16 cellular contexts compared by ENCODE assay signal in the genomic region with DNA sequence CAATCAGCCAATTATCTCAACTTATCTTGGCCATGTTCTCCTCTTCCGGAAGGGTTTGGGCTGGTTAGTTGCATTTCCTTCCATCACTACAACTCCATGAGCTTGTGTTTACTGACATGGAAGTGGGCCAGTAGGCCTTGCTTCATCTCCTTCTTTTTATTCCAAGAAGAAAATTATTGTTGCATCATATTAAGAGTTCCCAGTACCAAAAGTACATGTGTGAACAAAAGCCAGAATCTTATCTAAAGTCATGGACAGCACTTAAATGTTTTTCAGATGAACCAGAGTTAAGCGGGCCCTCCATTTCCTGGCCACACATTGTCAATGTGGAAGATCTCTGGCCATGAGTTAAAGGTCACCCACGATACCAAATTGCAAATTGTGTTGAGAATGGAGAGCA.
A peak's percentile ranks its signal among the peaks of the same experiment; 100 is the strongest.
DNase-seq lines count a peak whose midpoint lies in the region; ATAC-seq, FAIRE-seq and TF ChIP-seq lines count a peak whose summit lies in the region.
"Had no signal": no experiment of that assay in that cellular context is flagged by ENCODE, and none has a peak within 500 bp of the region (broad histone marks: within the 10 kb centered on the region; RNA-seq: fewer than 3 reads in every experiment).

No MANE protein-coding gene starts in this region.

- no peak for ATAC-seq in HG03520 (IDR thresholded peaks at IDR 0.05; ENCODE audit: unreplicated experiment)
- ATAC-seq: activated T-helper 17 cell treated with anti-CD3 and anti-CD28 coated beads, Interleukin-2, amount 50 U/mL, for 72 hours had no signal

- H4K20me1 ChIP-seq in fibroblast of lung (ENCODE audit: control insufficient read depth, extremely low read depth, insufficient read depth, low read length), result no peaks in the 10 kb centered on the region

- H3K27ac ChIP-seq in fibroblast of lung (ENCODE audit: insufficient read depth, low read length), result no peak overlapping the region
- H3K27ac ChIP-seq: ovary had no signal

- no peak overlapping the region for H2AFZ ChIP-seq in fibroblast of lung (ENCODE audit: low read length)

- TF ChIP-seq CTCF in fibroblast of lung (conservative IDR thresholded peaks at IDR 0.05 in 1 of 2, IDR thresholded peaks at IDR 0.05 in 1 of 2; ENCODE audit: low read depth in 1 of 2, low read length in 2 of 2), result no peak

- H3K4me3 ChIP-seq in MG63 (no peak overlapping the region), fibroblast of lung (replicated peaks in 1 of 4; ENCODE audit: control extremely low read depth in 1 of 4, insufficient read depth in 1 of 4, low read depth in 3 of 4, low read length in 4 of 4) (no peak overlapping the region)
- H3K4me3 ChIP-seq: esophagus squamous epithelium, ovary had no signal

- no peak overlapping the region for H3K9ac ChIP-seq in fibroblast of lung (ENCODE audit: insufficient read depth, low read length)

- H3K79me2 ChIP-seq in fibroblast of lung (ENCODE audit: control insufficient read depth, insufficient read depth, low read length), result no peaks in the 10 kb centered on the region

- H3K9me3 ChIP-seq in MG63 (no peaks in the 10 kb centered on the region), fibroblast of lung (ENCODE audit: control insufficient read depth, insufficient read depth, low read depth, low read length) (no peaks in the 10 kb centered on the region)
- H3K9me3 ChIP-seq: esophagus squamous epithelium, ovary had no signal

- no peak for FAIRE-seq in GM19239 (lab: Jason Lieb, UNC)
- FAIRE-seq: GM12892 had no signal

- H3K4me2 ChIP-seq in fibroblast of lung (ENCODE audit: extremely low read depth, insufficient read depth, low read length), result no peak overlapping the region

- H3K27me3 ChIP-seq in MG63 (no peaks in the 10 kb centered on the region), fibroblast of lung (ENCODE audit: control insufficient read depth, insufficient read depth, low read length) (no peaks in the 10 kb centered on the region)
- H3K27me3 ChIP-seq: esophagus squamous epithelium, ovary had no signal

- DNase-seq in MG63 (peak; percentile 41), fibroblast of lung (ENCODE audit: low read depth in 2 of 2) (peak; percentile 76 to 98), myocyte (ENCODE audit: low read depth) (peak; percentile 1), NCI-H2227 treated with DMSO at 0.1 percent for 48 hours (lab: John Stamatoyannopoulos, UW) (no peak), GM19239 (ENCODE audit: insufficient read length, low spot score) (no peak)
- no peak for DNase-seq in activated CD8-positive, alpha-beta memory T cell treated with anti-CD3 and anti-CD28 coated beads, Interleukin-2, amount 50 U/mL, for 48 hours
- DNase-seq: activated CD4-positive, alpha-beta T cell treated with anti-CD3 and anti-CD28 coated beads, Interleukin-2, amount 10 ng/mL, durations not matched to agents 24 days and 14 days; caudate nucleus; DMS 273 treated with DMSO at 0.1 percent for 48 hours; esophagus squamous epithelium; stimulated activated CD4-positive, alpha-beta T cell treated with anti-CD3 and anti-CD28 coated beads, Interleukin-2, amount 100 ng/mL, for 48 hours; stimulated activated naive CD4-positive, alpha-beta T cell treated with Interleukin-2 at 50 U/mL for 16 hours had no signal

- H3K36me3 ChIP-seq in MG63 (no peaks in the 10 kb centered on the region), fibroblast of lung (ENCODE audit: control insufficient read depth, insufficient read depth, low read length) (no peaks in the 10 kb centered on the region)
- H3K36me3 ChIP-seq: esophagus squamous epithelium, ovary had no signal

- H3K4me1 ChIP-seq in fibroblast of lung (ENCODE audit: control insufficient read depth, extremely low read depth, insufficient read depth, low read length), result peaks cover 8% of the 10 kb centered on the region
- H3K4me1 ChIP-seq: esophagus squamous epithelium had no signal

Comparison
In these comparisons a context has a peak if more than half of its experiments do, and no peak if none do; other contexts are left out.
1. DNase-seq: peak in MG63 (single experiment), fibroblast of lung (2 of 2) and myocyte (single experiment); none in NCI-H2227 treated with DMSO at 0.1 percent for 48 hours (single experiment), GM19239 (single experiment) and activated CD8-positive, alpha-beta memory T cell treated with anti-CD3 and anti-CD28 coated beads, Interleukin-2, amount 50 U/mL, for 48 hours (single experiment).